ENCODE assay signal across 20 cellular contexts in the genomic region with DNA sequence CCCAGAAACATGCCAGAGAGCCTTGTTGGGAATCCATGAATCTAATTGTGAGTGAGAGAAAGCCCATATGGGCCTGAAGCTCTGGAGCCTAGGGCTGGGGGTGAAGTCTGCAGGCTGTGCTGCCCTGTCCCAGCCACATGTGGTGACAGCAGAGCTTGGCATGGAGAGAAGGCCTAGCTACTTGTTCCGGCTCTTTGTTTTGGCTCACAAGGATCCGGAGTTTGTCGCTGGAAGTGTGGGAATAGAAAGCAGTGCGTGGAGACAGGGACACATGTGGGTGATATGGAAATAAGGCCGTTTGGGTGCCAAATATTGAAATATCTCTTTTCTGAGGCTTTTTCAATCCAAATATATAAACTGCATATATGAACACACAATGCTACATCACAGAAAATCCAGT.
DNase-seq lines count a peak whose midpoint lies in the region; ATAC-seq and TF ChIP-seq lines count a peak whose summit lies in the region.
"Had no signal": no experiment of that assay in that cellular context is flagged by ENCODE, and none has a peak within 500 bp of the region (broad histone marks: within the 10 kb centered on the region; RNA-seq: fewer than 3 reads in every experiment).

No MANE protein-coding gene starts in this region.

- H3K27ac ChIP-seq in VCaP, result peak overlapping the region; percentile 97; the same call in 1 of the 2 replicates
- H3K27ac ChIP-seq in esophagus muscularis mucosa (replicated peaks in 1 of 4), result no peak overlapping the region
- H3K27ac ChIP-seq: 22Rv1, BLaER1, C4-2B had no signal

- H3K4me1 Mint-ChIP-seq in T-helper 17 cell, result no peaks in the 10 kb centered on the region
- H3K4me1 Mint-ChIP-seq: B cell; CD4-positive, CD25-positive, alpha-beta regulatory T cell had no signal

- H3K27me3 ChIP-seq in esophagus muscularis mucosa, result no peaks in the 10 kb centered on the region
- H3K27me3 ChIP-seq: BLaER1 had no signal

- no peak for TF ChIP-seq POLR2A in esophagus muscularis mucosa (IDR thresholded peaks at IDR 0.05; ENCODE audit: low read depth)

- H3K4me3 ChIP-seq in esophagus muscularis mucosa, result no peak overlapping the region
- H3K4me3 ChIP-seq: BLaER1, HAP-1 had no signal

- no peak overlapping the region for H3K4me3 Mint-ChIP-seq in T-helper 17 cell
- H3K4me3 Mint-ChIP-seq: B cell; CD8-positive, alpha-beta T cell; HFFc6 had no signal

- peaks cover 2% of the 10 kb centered on the region for H3K36me3 Mint-ChIP-seq in T-helper 17 cell (ENCODE audit: low read depth)
- H3K36me3 Mint-ChIP-seq: CD4-positive, CD25-positive, alpha-beta regulatory T cell; CD8-positive, alpha-beta T cell had no signal

- H3K36me3 ChIP-seq in esophagus muscularis mucosa, result no peaks in the 10 kb centered on the region
- H3K36me3 ChIP-seq: BLaER1, HAP-1 had no signal

- TF ChIP-seq CTCF in VCaP (conservative IDR thresholded peaks at IDR 0.05) (no peak), esophagus muscularis mucosa (IDR thresholded peaks at IDR 0.05) (no peak)

- DNase-seq in esophagus muscularis mucosa (ENCODE audit: extremely low spot score) (peak; percentile 60), middle frontal gyrus (ENCODE audit: extremely low spot score, low spot score) (peak; percentile 55), posterior cingulate gyrus (peak in 7 of 10 donors; percentile 32 to 89 (median 42)), T-helper 17 cell (no peak), NCI-H446 (lab: John Stamatoyannopoulos, UW) (no peak), NCI-H226 (no peak), LoVo (ENCODE audit: low spot score) (no peak)
- DNase-seq: Caco-2; CD4-positive, CD25-positive, alpha-beta regulatory T cell; CD8-positive, alpha-beta T cell; DMS153; DND-41; GOT3; HFFc6 had no signal

- no peak overlapping the region for H3K27ac Mint-ChIP-seq in T-helper 17 cell
- H3K27ac Mint-ChIP-seq: B cell; CD4-positive, CD25-positive, alpha-beta regulatory T cell; CD8-positive, alpha-beta T cell; HFFc6 had no signal

- no peak for TF ChIP-seq EP300 in esophagus muscularis mucosa (IDR thresholded peaks at IDR 0.05)

- no peaks in the 10 kb centered on the region for H3K4me1 ChIP-seq in esophagus muscularis mucosa
- H3K4me1 ChIP-seq: BLaER1, HAP-1 had no signal

- 93% methylated on average over 5 of the region's 5 CpGs for WGBS in esophagus muscularis mucosa

- ATAC-seq in T-helper 17 cell, result no peak
- ATAC-seq: CD8-positive, alpha-beta T cell had no signal

- H3K9me3 ChIP-seq in esophagus muscularis mucosa (no peaks in the 10 kb centered on the region), T-helper 17 cell (ENCODE audit: control insufficient read depth, low read length, poor library complexity, severe bottlenecking) (no peaks in the 10 kb centered on the region)
- H3K9me3 ChIP-seq: BLaER1, Caco-2, HAP-1 had no signal

- intact Hi-C loops in esophagus muscularis mucosa (cut with DNase I), result no loop called here
- intact Hi-C loops in posterior cingulate gyrus (cut with DNase I), result no loop called here

- peaks cover 9% of the 10 kb centered on the region for H3K27me3 Mint-ChIP-seq in T-helper 17 cell
- H3K27me3 Mint-ChIP-seq: CD4-positive, CD25-positive, alpha-beta regulatory T cell had no signal

Comparison
In these comparisons a context has a peak if more than half of its experiments do, and no peak if none do; other contexts are left out.
1. DNase-seq: peak in esophagus muscularis mucosa (single experiment), middle frontal gyrus (single experiment) and posterior cingulate gyrus (7 of 10); none in T-helper 17 cell (0 of 3), NCI-H446 (0 of 2), NCI-H226 (single experiment) and LoVo (single experiment).